8 cellular contexts compared by ENCODE assay signal in genomic region chr5:176360894-176361436, GRCh38. TPM values are rescaled to one million over a fixed set of nuclear protein-coding genes. Genes with fewer than 3 reads are reported as not detected.
A peak's percentile ranks its signal among the peaks of the same experiment; 100 is the strongest.
DNase-seq lines count a peak whose midpoint lies in the region; ATAC-seq and TF ChIP-seq lines count a peak whose summit lies in the region.

No MANE protein-coding gene starts in this region.

- intact Hi-C loops in spleen (cut with DNase I; ENCODE audit: low total_unique reads) = no loop called here

- TF ChIP-seq POLR2A in spleen (IDR thresholded peaks at IDR 0.05) = no peak

- H3K27me3 Mint-ChIP-seq in activated naive CD8-positive, alpha-beta T cell treated with anti-CD3 and anti-CD28 coated beads, Interleukin-2, amount 50 U/mL, for 24 hours = no peaks in the 10 kb centered on the region

- H3K27ac ChIP-seq in spleen = peak overlapping the region; percentile 69 to 91 (median 84)

- peak overlapping the region; percentile 96 for H3K4me3 ChIP-seq in iPS-15b (ENCODE audit: low read depth, low read length)
- peak overlapping the region; percentile 63 to 93 (median 82) for H3K4me3 ChIP-seq in spleen

- H3K4me3 Mint-ChIP-seq in activated naive CD8-positive, alpha-beta T cell treated with anti-CD3 and anti-CD28 coated beads, Interleukin-2, amount 50 U/mL, for 24 hours = peak overlapping the region; percentile 96

- peak overlapping the region; percentile 94 for H3K27ac Mint-ChIP-seq in activated naive CD8-positive, alpha-beta T cell treated with anti-CD3 and anti-CD28 coated beads, Interleukin-2, amount 50 U/mL, for 24 hours

- WGBS in spleen, 5 donors = 2 to 3% (median 2%) methylated on average over 16 to 27 of the region's 27 CpGs

- no peaks in the 10 kb centered on the region for H3K4me1 ChIP-seq in iPS-15b (ENCODE audit: control insufficient read depth, insufficient read depth, low read length)
- H3K4me1 ChIP-seq in spleen = peaks cover 22 to 81% (median 45%) of the 10 kb centered on the region in 6 donors

- peak; percentile 12 for DNase-seq in Daoy (ENCODE audit: low read depth)
- DNase-seq in activated naive CD8-positive, alpha-beta T cell treated with anti-CD3 and anti-CD28 coated beads, Interleukin-2, amount 50 U/mL, for 24 hours = peak; percentile 15
- no peak for DNase-seq in spleen
- DNase-seq in retina = no peak
- DNase-seq in COR-L47 (lab: John Stamatoyannopoulos, UW) = no peak
- DNase-seq in activated gamma-delta T cell (lab: John Stamatoyannopoulos, UW) = no peak

- H3K9ac ChIP-seq in iPS-15b (ENCODE audit: low read depth, low read length) = peak overlapping the region; percentile 90

- H3K4me1 Mint-ChIP-seq in activated naive CD8-positive, alpha-beta T cell treated with anti-CD3 and anti-CD28 coated beads, Interleukin-2, amount 50 U/mL, for 24 hours = peaks cover 35% of the 10 kb centered on the region

- H3K9me3 Mint-ChIP-seq in activated naive CD8-positive, alpha-beta T cell treated with anti-CD3 and anti-CD28 coated beads, Interleukin-2, amount 50 U/mL, for 24 hours = no peaks in the 10 kb centered on the region

- ATAC-seq in HG03521 (IDR thresholded peaks at IDR 0.05; ENCODE audit: unreplicated experiment) = peak; percentile 12
- no peak for ATAC-seq in activated naive CD8-positive, alpha-beta T cell treated with anti-CD3 and anti-CD28 coated beads, Interleukin-2, amount 50 U/mL, for 24 hours

- no peak for TF ChIP-seq CTCF in spleen (IDR thresholded peaks at IDR 0.05 in 8 of 11, conservative IDR thresholded peaks at IDR 0.05 in 3 of 11)

- H3K27me3 ChIP-seq in iPS-15b (ENCODE audit: control insufficient read depth, insufficient read depth, low read length) (peaks cover 34% of the 10 kb centered on the region), spleen (replicated peaks in 1 of 7) (peaks cover 0 to 13% (median 0%) of the 10 kb centered on the region in 7 donors)

- H3K9me3 ChIP-seq in iPS-15b (ENCODE audit: control insufficient read depth, insufficient read depth, low read length) (no peaks in the 10 kb centered on the region), spleen (no peaks in the 10 kb centered on the region)

- H3K36me3 ChIP-seq in iPS-15b (ENCODE audit: control insufficient read depth, insufficient read depth, low read length) = peaks cover 8% of the 10 kb centered on the region
- peaks cover 0 to 38% (median 12%) of the 10 kb centered on the region in 6 donors for H3K36me3 ChIP-seq in spleen

- peaks cover 15% of the 10 kb centered on the region for H3K36me3 Mint-ChIP-seq in activated naive CD8-positive, alpha-beta T cell treated with anti-CD3 and anti-CD28 coated beads, Interleukin-2, amount 50 U/mL, for 24 hours (ENCODE audit: low read depth)

RNA-seq across cellular contexts. Expression of gene KIAA1191, which starts 0.6 kb away (rescaled TPM):
- 31.6 and 46.3 TPM in 2 replicates for total RNA-seq in Daoy (2014; rRNA removed; shearing (Covaris generic))
- 10 to 100 TPM; 60.2 to 99.0 (median 75.1) TPM for total RNA-seq in spleen
- 10 to 100 TPM; 24.4 to 34.4 (median 26.3) TPM for polyA plus RNA-seq in spleen

RNA-seq across cellular contexts. Expression of gene ARL10, which starts 4.3 kb away (rescaled TPM):
- 1.1 and 1.6 TPM in 2 replicates for total RNA-seq in Daoy (2014; rRNA removed; shearing (Covaris generic))
- 10 to 100 TPM in 3 of 7 donors, 1 to 10 TPM in 4; 4.7 to 17.8 (median 9.0) TPM for total RNA-seq in spleen
- polyA plus RNA-seq in spleen = 1 to 10 TPM; 1.6 to 4.0 (median 2.6) TPM

RNA-seq across cellular contexts. Expression of gene NOP16, which starts 27.4 kb away (rescaled TPM):
- 99.3 and 104 TPM in 2 replicates for total RNA-seq in Daoy (2014; rRNA removed; shearing (Covaris generic))
- 10 to 100 TPM in 5 of 7 donors, 1 to 10 TPM in 2; 5.9 to 23.3 (median 12.4) TPM for total RNA-seq in spleen
- 10 to 100 TPM; 37.4 to 47.1 (median 41.5) TPM for polyA plus RNA-seq in spleen

RNA-seq across cellular contexts. Expression of gene HIGD2A, which starts 27.6 kb away (rescaled TPM):
- 54.8 and 80.5 TPM in 2 replicates for total RNA-seq in Daoy (2014; rRNA removed; shearing (Covaris generic))
- 100 to 1,000 TPM in 4 of 7 donors, 10 to 100 TPM in 3; 89.3 to 191 (median 102) TPM for total RNA-seq in spleen
- polyA plus RNA-seq in spleen = 100 to 1,000 TPM; 196 to 276 (median 220) TPM

RNA-seq across cellular contexts. Expression of gene CLTB, which starts 55.4 kb away (rescaled TPM):
- total RNA-seq in Daoy (2014; rRNA removed; shearing (Covaris generic)) = 98.5 and 104 TPM in 2 replicates
- 10 to 100 TPM; 51.9 to 70.2 (median 62.9) TPM for total RNA-seq in spleen
- polyA plus RNA-seq in spleen = 10 to 100 TPM; 64.1 to 98.4 (median 69.2) TPM

Comparison
In these comparisons a context has a peak if more than half of its experiments do, and no peak if none do; other contexts are left out.
1. DNase-seq: peak in Daoy (single experiment) and activated naive CD8-positive, alpha-beta T cell treated with anti-CD3 and anti-CD28 coated beads, Interleukin-2, amount 50 U/mL, for 24 hours (single experiment); none in spleen (single experiment), retina (single experiment), COR-L47 (single experiment) and activated gamma-delta T cell (single experiment).